ENCODE assay signal across 34 cellular contexts in genomic region chr3:3105815-3106214, GRCh38. TPM values are rescaled to one million over a fixed set of nuclear protein-coding genes. Genes with fewer than 3 reads are reported as not detected.
"Had no signal": no experiment of that assay in that cellular context is flagged by ENCODE, and none has a peak within 500 bp of the region (broad histone marks: within the 10 kb centered on the region; RNA-seq: fewer than 3 reads in every experiment).

No MANE protein-coding gene starts in this region.

- H3K4me1 Mint-ChIP-seq: activated CD4-positive, alpha-beta T cell treated with anti-CD3 and anti-CD28 coated beads, Interleukin-2, amount 10 ng/mL, durations not matched to agents 7 days and 5 days; activated naive CD4-positive, alpha-beta T cell treated with anti-CD3 and anti-CD28 coated beads, Interleukin-2, amount 10 ng/mL, durations not matched to agents 7 days and 5 days; activated naive CD8-positive, alpha-beta T cell treated with anti-CD3 and anti-CD28 coated beads, Interleukin-2, amount 10 ng/mL, durations not matched to agents 7 days and 5 days had no signal

- H3K4me3 ChIP-seq: ascending aorta, coronary artery, dorsolateral prefrontal cortex, gastrocnemius medialis, heart right ventricle, hepatocyte had no signal

- DNase-seq: activated CD4-positive, alpha-beta memory T cell treated with anti-CD3 and anti-CD28 coated beads, Interleukin-2, amount 10 ng/mL, durations not matched to agents 7 days and 5 days; activated CD4-positive, alpha-beta T cell treated with anti-CD3 and anti-CD28 coated beads for 1 hour; activated CD4-positive, alpha-beta T cell treated with anti-CD3 and anti-CD28 coated beads for 4 hours; activated CD4-positive, alpha-beta T cell treated with anti-CD3 and anti-CD28 coated beads, Interleukin-2, amount 10 ng/mL, durations not matched to agents 7 days and 5 days; activated CD4-positive, alpha-beta T cell treated with anti-CD3 and anti-CD28 coated beads, Interleukin-2, amount 50 U/mL, for 4 hours; activated CD8-positive, alpha-beta memory T cell treated with anti-CD3 and anti-CD28 coated beads, Interleukin-2, amount 50 U/mL, for 48 hours; activated gamma-delta T cell; activated naive CD4-positive, alpha-beta T cell; activated naive CD4-positive, alpha-beta T cell treated with anti-CD3 and anti-CD28 coated beads, Interleukin-2, amount 10 ng/mL, durations not matched to agents 7 days and 5 days; activated naive CD8-positive, alpha-beta T cell treated with anti-CD3 and anti-CD28 coated beads, Interleukin-2, amount 10 ng/mL, durations not matched to agents 7 days and 5 days; activated T-cell treated with anti-CD3 and anti-CD28 coated beads for 4 hours; activated T-cell treated with anti-CD3 and anti-CD28 coated beads, Interleukin-2, amount 50 U/mL, for 24 hours; activated T-cell treated with anti-CD3 and anti-CD28 coated beads, Interleukin-2, amount 50 U/mL, for 72 hours; brain microvascular endothelial cell; dorsolateral prefrontal cortex; effector memory CD4-positive, alpha-beta T cell; endodermal cell; foreskin keratinocyte; gastrocnemius medialis; glutamatergic neuron; heart right ventricle; T-helper 2 cell had no signal

- FAIRE-seq: bronchial epithelial cell, TTC549 had no signal

- H3K4me3 Mint-ChIP-seq: activated CD4-positive, alpha-beta memory T cell treated with anti-CD3 and anti-CD28 coated beads, Interleukin-2, amount 10 ng/mL, durations not matched to agents 7 days and 5 days; activated CD4-positive, alpha-beta T cell treated with anti-CD3 and anti-CD28 coated beads, Interleukin-2, amount 10 ng/mL, durations not matched to agents 7 days and 5 days; activated naive CD4-positive, alpha-beta T cell treated with anti-CD3 and anti-CD28 coated beads, Interleukin-2, amount 10 ng/mL, durations not matched to agents 7 days and 5 days; activated naive CD8-positive, alpha-beta T cell treated with anti-CD3 and anti-CD28 coated beads, Interleukin-2, amount 10 ng/mL, durations not matched to agents 7 days and 5 days; activated T-cell treated with anti-CD3 and anti-CD28 coated beads, Interleukin-2, amount 50 U/mL, for 24 hours; activated T-cell treated with anti-CD3 and anti-CD28 coated beads, Interleukin-2, amount 50 U/mL, for 72 hours; central memory CD8-positive, alpha-beta T cell; dendritic cell treated with granulocyte-macrophage colony-stimulating factor and Interleukin-4, amounts not matched to agents 40 ng/mL and 50 ng/mL, for 4 days; endodermal cell; WTC11 had no signal

- H3K36me3 ChIP-seq: ascending aorta, brain microvascular endothelial cell, gastrocnemius medialis, heart right ventricle had no signal

- H3K27me3 ChIP-seq: ascending aorta, brain microvascular endothelial cell, gastrocnemius medialis, hepatocyte had no signal

- H2AFZ ChIP-seq: hepatocyte had no signal

- H3K27ac ChIP-seq: ascending aorta, brain microvascular endothelial cell, coronary artery, dorsolateral prefrontal cortex, foreskin keratinocyte, gastrocnemius medialis, heart right ventricle, hepatocyte, VCaP had no signal

- H3K9me3 Mint-ChIP-seq: activated CD4-positive, alpha-beta memory T cell treated with anti-CD3 and anti-CD28 coated beads, Interleukin-2, amount 10 ng/mL, durations not matched to agents 7 days and 5 days; activated CD4-positive, alpha-beta T cell treated with anti-CD3 and anti-CD28 coated beads, Interleukin-2, amount 10 ng/mL, durations not matched to agents 7 days and 5 days; activated naive CD4-positive, alpha-beta T cell treated with anti-CD3 and anti-CD28 coated beads, Interleukin-2, amount 10 ng/mL, durations not matched to agents 7 days and 5 days; activated naive CD4-positive, alpha-beta T cell treated with anti-CD3 and anti-CD28 coated beads, Interleukin-2, amount 50 U/mL, for 72 hours; activated naive CD8-positive, alpha-beta T cell treated with anti-CD3 and anti-CD28 coated beads, Interleukin-2, amount 10 ng/mL, durations not matched to agents 7 days and 5 days; activated T-cell treated with anti-CD3 and anti-CD28 coated beads, Interleukin-2, amount 50 U/mL, for 24 hours; activated T-cell treated with anti-CD3 and anti-CD28 coated beads, Interleukin-2, amount 50 U/mL, for 72 hours; central memory CD8-positive, alpha-beta T cell; dendritic cell treated with granulocyte-macrophage colony-stimulating factor and Interleukin-4, amounts not matched to agents 40 ng/mL and 50 ng/mL, for 4 days; endodermal cell had no signal

- ATAC-seq: activated naive CD4-positive, alpha-beta T cell treated with anti-CD3 and anti-CD28 coated beads, Interleukin-2, amount 50 U/mL, for 72 hours; activated T-cell treated with anti-CD3 and anti-CD28 coated beads, Interleukin-2, amount 50 U/mL, for 72 hours; esophagus mucosa; foreskin keratinocyte; gastrocnemius medialis; heart right ventricle; WTC11 had no signal

- H3K27ac Mint-ChIP-seq: activated CD4-positive, alpha-beta memory T cell treated with anti-CD3 and anti-CD28 coated beads, Interleukin-2, amount 10 ng/mL, durations not matched to agents 7 days and 5 days; activated CD4-positive, alpha-beta T cell treated with anti-CD3 and anti-CD28 coated beads, Interleukin-2, amount 10 ng/mL, durations not matched to agents 7 days and 5 days; activated naive CD4-positive, alpha-beta T cell treated with anti-CD3 and anti-CD28 coated beads, Interleukin-2, amount 10 ng/mL, durations not matched to agents 7 days and 5 days; activated naive CD4-positive, alpha-beta T cell treated with anti-CD3 and anti-CD28 coated beads, Interleukin-2, amount 50 U/mL, for 72 hours; activated naive CD8-positive, alpha-beta T cell treated with anti-CD3 and anti-CD28 coated beads, Interleukin-2, amount 10 ng/mL, durations not matched to agents 7 days and 5 days; activated T-cell treated with anti-CD3 and anti-CD28 coated beads, Interleukin-2, amount 50 U/mL, for 24 hours; activated T-cell treated with anti-CD3 and anti-CD28 coated beads, Interleukin-2, amount 50 U/mL, for 72 hours; dendritic cell treated with granulocyte-macrophage colony-stimulating factor and Interleukin-4, amounts not matched to agents 40 ng/mL and 50 ng/mL, for 4 days; endodermal cell; WTC11 had no signal

- H3K36me3 Mint-ChIP-seq: activated naive CD4-positive, alpha-beta T cell treated with anti-CD3 and anti-CD28 coated beads, Interleukin-2, amount 10 ng/mL, durations not matched to agents 7 days and 5 days; activated naive CD4-positive, alpha-beta T cell treated with anti-CD3 and anti-CD28 coated beads, Interleukin-2, amount 50 U/mL, for 72 hours; activated naive CD8-positive, alpha-beta T cell treated with anti-CD3 and anti-CD28 coated beads, Interleukin-2, amount 10 ng/mL, durations not matched to agents 7 days and 5 days had no signal

- H3K79me2 ChIP-seq: hepatocyte had no signal

- H3K4me2 ChIP-seq: hepatocyte had no signal

- H3K9me3 ChIP-seq: ascending aorta, gastrocnemius medialis, heart right ventricle had no signal

- H3K27me3 Mint-ChIP-seq: central memory CD8-positive, alpha-beta T cell; dendritic cell treated with granulocyte-macrophage colony-stimulating factor and Interleukin-4, amounts not matched to agents 40 ng/mL and 50 ng/mL, for 4 days had no signal

- H3K4me1 ChIP-seq: ascending aorta, foreskin keratinocyte, gastrocnemius medialis had no signal

RNA-seq across cellular contexts. Expression of gene IL5RA, which starts 4.4 kb away (rescaled TPM):
- total RNA-seq: activated CD4-positive, alpha-beta memory T cell treated with anti-CD3 and anti-CD28 coated beads, Interleukin-2, amount 10 ng/mL, durations not matched to agents 7 days and 5 days; activated CD4-positive, alpha-beta T cell treated with anti-CD3 and anti-CD28 coated beads, Interleukin-2, amount 10 ng/mL, durations not matched to agents 7 days and 5 days; activated naive CD4-positive, alpha-beta T cell treated with anti-CD3 and anti-CD28 coated beads, Interleukin-2, amount 50 U/mL, for 72 hours; ascending aorta; bronchial epithelial cell; endodermal cell; epithelial cell of proximal tubule; esophagus mucosa; foreskin keratinocyte; gastrocnemius medialis; WTC11 had no signal
